ENCODE assay signal across 8 cellular contexts in genomic region chr16:4307215-4308037, GRCh38. TPM values are rescaled to one million over a fixed set of nuclear protein-coding genes. Genes with fewer than 3 reads are reported as not detected.
DNase-seq lines count a peak whose midpoint lies in the region; ATAC-seq and TF ChIP-seq lines count a peak whose summit lies in the region.

No MANE protein-coding gene starts in this region.

- H3K9me3 ChIP-seq in mucosa of descending colon: no peaks in the 10 kb centered on the region

- peak; percentile 94 for DNase-seq in NOMO-1 treated with dmso at 0.1 percent for 144 hours (lab: John Stamatoyannopoulos, UW; ENCODE audit: unreplicated experiment)
- peak; percentile 95 for DNase-seq in activated CD8-positive, alpha-beta memory T cell treated with anti-CD3 and anti-CD28 coated beads, Interleukin-2, amount 50 U/mL, for 4 hours
- peak; percentile 94 for DNase-seq in epithelial cell of esophagus (ENCODE audit: low read depth)
- DNase-seq in mucosa of descending colon: peak; percentile 94 to 97 (median 96)
- peak; percentile 89 to 91 for DNase-seq in stimulated activated CD8-positive, alpha-beta memory T cell treated with anti-CD3 and anti-CD28 coated beads, Interleukin-4, amount 100 ng/mL, for 1 hour (ENCODE audit: low read depth in 2 of 2, low spot score in 1 of 2)

- intact Hi-C loops in mucosa of descending colon (cut with DNase I, micrococcal nuclease): no loop called here

- H3K4me1 ChIP-seq in mucosa of descending colon (ENCODE audit: low read depth): peaks cover 8% of the 10 kb centered on the region

- H3K4me3 ChIP-seq in epithelial cell of esophagus (ENCODE audit: low read length): peak overlapping the region; percentile 41
- peak overlapping the region; percentile 9 for H3K4me3 ChIP-seq in mucosa of descending colon

- ATAC-seq in GM19395 (IDR thresholded peaks at IDR 0.05; ENCODE audit: unreplicated experiment) (peak; percentile 87), HG03521 (IDR thresholded peaks at IDR 0.05; ENCODE audit: unreplicated experiment) (peak; percentile 90), mucosa of descending colon (peak; percentile 96)

- H3K27ac ChIP-seq in C4-2B: peak overlapping the region; percentile 69

- TF ChIP-seq CTCF in C4-2B (conservative IDR thresholded peaks at IDR 0.05) (no peak), epithelial cell of esophagus (IDR thresholded peaks at IDR 0.05; ENCODE audit: insufficient read depth, low read depth, low read length, missing control alignments) (no peak), mucosa of descending colon (IDR thresholded peaks at IDR 0.05) (no peak)

- no peaks in the 10 kb centered on the region for H3K36me3 ChIP-seq in mucosa of descending colon (ENCODE audit: low read depth)

RNA-seq across cellular contexts. Expression of gene GLIS2, which starts 8.4 kb away (rescaled TPM):
- total RNA-seq in mucosa of descending colon: 10 to 100 TPM in 1 of 3 donors, 1 to 10 TPM in 2; 1.7 to 21.1 (median 2.9) TPM

RNA-seq across cellular contexts. Expression of gene TFAP4, which starts 34.6 kb away (rescaled TPM):
- total RNA-seq in mucosa of descending colon: 10 to 100 TPM in 2 of 3 donors, 1 to 10 TPM in 1; 10.0 to 12.2 (median 12.1) TPM

RNA-seq across cellular contexts. Expression of gene PAM16, which starts 43.7 kb away (rescaled TPM):
- 10 to 100 TPM; 31.9 to 35.8 (median 32.6) TPM for total RNA-seq in mucosa of descending colon

Comparison
In these comparisons a context has a peak if more than half of its experiments do, and no peak if none do; other contexts are left out.
1. Peak in every context shown above with its lines: DNase-seq, ATAC-seq, H3K4me3 ChIP-seq and H3K27ac ChIP-seq.